8 cellular contexts compared by ENCODE assay signal in the genomic region with DNA sequence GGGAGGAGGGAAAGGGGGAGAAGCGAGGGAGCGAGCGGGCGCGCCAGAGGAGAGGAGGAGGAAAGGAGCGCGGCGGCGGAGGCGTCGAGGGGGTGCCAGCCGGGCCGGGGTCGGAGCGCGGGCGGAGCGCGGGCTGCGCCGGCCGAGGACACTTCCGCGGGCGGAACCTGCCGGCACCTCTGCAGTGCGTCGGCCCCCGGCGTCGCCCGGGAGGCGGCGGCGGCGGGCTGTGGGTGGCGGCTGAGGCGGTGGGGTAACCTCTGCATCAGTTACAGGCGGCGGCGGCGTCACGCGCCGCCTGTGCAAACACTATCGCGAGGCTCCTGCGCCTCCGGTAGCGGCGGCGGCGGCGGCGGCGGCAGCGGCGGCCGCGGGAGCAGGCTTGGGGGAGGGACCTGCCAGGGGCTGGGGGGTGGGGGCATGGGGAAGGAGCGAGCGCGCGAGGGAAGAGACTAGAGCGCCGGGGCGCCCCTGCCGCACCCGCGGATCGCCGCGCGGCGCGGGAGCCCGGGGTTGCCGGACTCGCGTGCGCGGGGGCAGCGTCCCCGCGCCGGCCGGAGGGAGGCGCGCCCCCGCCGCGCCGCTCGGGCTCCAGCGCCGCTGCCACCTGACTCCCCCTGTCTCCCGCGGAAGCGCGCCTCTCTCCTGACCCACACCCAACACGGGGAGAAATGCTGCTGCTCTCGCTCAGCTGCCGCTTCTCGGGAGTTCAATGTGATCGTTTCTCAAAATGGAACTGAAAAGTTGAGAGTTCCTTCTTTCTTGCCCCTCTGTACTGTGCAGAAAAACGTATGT. TPM values are rescaled to one million over a fixed set of nuclear protein-coding genes. Genes with fewer than 3 reads are reported as not detected.
DNase-seq lines count a peak whose midpoint lies in the region; ATAC-seq and TF ChIP-seq lines count a peak whose summit lies in the region.

A gene (minus strand): TSS at position 264 of the 795 bp plus-strand sequence. CDS start 465 bp downstream, outside the sequence.

- DNase-seq in GM12865 (ENCODE audit: low read depth) (peak; percentile 93), NCI-H1092 treated with DMSO at 0.1 percent for 48 hours (lab: John Stamatoyannopoulos, UW) (peak; percentile 69), amniotic epithelial cell (ENCODE audit: low read depth) (peak; percentile 61), left ventricle myocardium inferior (peak; percentile 70), psoas muscle (peak; percentile 80 to 87)

- peaks cover 36% of the 10 kb centered on the region for H3K4me1 ChIP-seq in left ventricle myocardium inferior
- peaks cover 22% of the 10 kb centered on the region for H3K4me1 ChIP-seq in psoas muscle
- H3K4me1 ChIP-seq in urinary bladder (ENCODE audit: insufficient read depth), result no peaks in the 10 kb centered on the region

- no peaks in the 10 kb centered on the region for H3K9me3 ChIP-seq in left ventricle myocardium inferior (replicated peaks)
- H3K9me3 ChIP-seq in psoas muscle, result no peaks in the 10 kb centered on the region

- peak; percentile 59 for ATAC-seq in HG02610 (IDR thresholded peaks at IDR 0.05; ENCODE audit: unreplicated experiment)
- ATAC-seq in psoas muscle, result peak; percentile 84 to 89 (median 87)

- TF ChIP-seq CTCF in GM12865 (IDR thresholded peaks at IDR 0.05; ENCODE audit: insufficient read depth, low read depth, low read length, missing control alignments) (peak; percentile 7), left ventricle myocardium inferior (IDR thresholded peaks at IDR 0.05; ENCODE audit: borderline replicate concordance) (no peak), psoas muscle (IDR thresholded peaks at IDR 0.05) (no peak)

- WGBS in psoas muscle, 3 donors, result 0 to 1% (median 0%) methylated on average over 22 to 106 of the region's 106 CpGs
- under 1% methylated on average over 106 of the region's 106 CpGs for WGBS in urinary bladder

- peak within 1 kb of the TSS; percentile 91 for H3K4me3 ChIP-seq in GM12865 (ENCODE audit: low read depth, low read length)
- H3K4me3 ChIP-seq in left ventricle myocardium inferior, result peak within 1 kb of the TSS; percentile 83
- H3K4me3 ChIP-seq in psoas muscle, result peak within 1 kb of the TSS; percentile 82
- H3K4me3 ChIP-seq in urinary bladder (ENCODE audit: low read depth, low read length), result peak within 1 kb of the TSS; percentile 98

- no peaks in the 10 kb centered on the region for H3K27me3 ChIP-seq in left ventricle myocardium inferior (ENCODE audit: low read depth)
- no peaks in the 10 kb centered on the region for H3K27me3 ChIP-seq in psoas muscle (ENCODE audit: insufficient read depth in 3 of 3, low read length in 2 of 3)

- H3K27ac ChIP-seq in left ventricle myocardium inferior (replicated peaks) (peak within 1 kb of the TSS; percentile 96), psoas muscle (peak within 1 kb of the TSS; percentile 93), urinary bladder (ENCODE audit: low read depth) (peak within 1 kb of the TSS; percentile 99)

- intact Hi-C loops in T-helper 1 cell treated with Interleukin-12 subunit alpha and Interleukin-12 subunit beta and Interleukin-4 antibody, amounts not matched to agents 30 ng/mL and 1 ng/mL, for 36 hours (cut with micrococcal nuclease), result loop anchor here (1.0 to 10.0 kb wide), 8 partner anchors 50 to 1589 kb away; a partner anchor contains a TSS
- intact Hi-C loops in left ventricle myocardium inferior (cut with micrococcal nuclease), result no loop called here
- intact Hi-C loops in psoas muscle (cut with DNase I), result loop anchor here (5.0 kb wide), 2 partner anchors 189 to 271 kb away; a partner anchor contains a TSS

- H3K36me3 ChIP-seq in left ventricle myocardium inferior (no peaks in the 10 kb centered on the region), psoas muscle (ENCODE audit: insufficient read depth in 1 of 2, low read depth in 1 of 2) (no peaks in the 10 kb centered on the region), urinary bladder (ENCODE audit: insufficient read depth) (no peaks in the 10 kb centered on the region)

RNA-seq across cellular contexts. Expression of the gene that starts here (rescaled TPM):
- total RNA-seq in T-helper 1 cell treated with Interleukin-12 subunit alpha and Interleukin-12 subunit beta and Interleukin-4 antibody, amounts not matched to agents 30 ng/mL and 1 ng/mL, for 36 hours, result 89.5 and 91.2 TPM in 2 replicates
- 26.3 TPM for total RNA-seq in left ventricle myocardium inferior
- total RNA-seq in psoas muscle, result 10 to 100 TPM; 17.5 to 22.2 (median 20.6) TPM
- polyA plus RNA-seq in psoas muscle, result 1 to 10 TPM; 4.4 to 7.3 (median 4.8) TPM
- 50.9 TPM for total RNA-seq in urinary bladder
- 23.3 TPM for polyA plus RNA-seq in urinary bladder

Comparison
In these comparisons a context has a peak if more than half of its experiments do, and no peak if none do; other contexts are left out.
1. Peak in every context shown above with its lines: DNase-seq, ATAC-seq, H3K4me3 ChIP-seq and H3K27ac ChIP-seq.